In genomic region chr9:125238915-125239446, GRCh38 we compare ENCODE assay signal across 9 cellular contexts.
DNase-seq lines count a peak whose midpoint lies in the region; ATAC-seq and TF ChIP-seq lines count a peak whose summit lies in the region.
"Had no signal": no experiment of that assay in that cellular context is flagged by ENCODE, and none has a peak within 500 bp of the region (broad histone marks: within the 10 kb centered on the region; RNA-seq: fewer than 3 reads in every experiment).

No MANE protein-coding gene starts in this region.

- peak overlapping the region; percentile 69 for H3K4me3 ChIP-seq in AG09309 (ENCODE audit: control insufficient read depth, low read depth, low read length)
- H3K4me3 ChIP-seq in KMS-11 (IDR thresholded peaks at IDR 0.05; ENCODE audit: insufficient read depth, low read depth, low read length) = no peak overlapping the region
- H3K4me3 ChIP-seq in cardiac fibroblast (replicated peaks in 1 of 2; ENCODE audit: low read depth in 2 of 2, low read length in 2 of 2) = peak overlapping the region; percentile 92 to 99
- H3K4me3 ChIP-seq in muscle layer of duodenum (ENCODE audit: low read depth in 1 of 2, low read length in 2 of 2) = peak overlapping the region; percentile 92 to 95

- peak overlapping the region; percentile 99; the same call in 1 of the 2 replicates for H3K9ac ChIP-seq in KMS-11

- TF ChIP-seq CTCF in AG09309 (IDR thresholded peaks at IDR 0.05; ENCODE audit: control insufficient read depth, insufficient read depth, low read depth, low read length, missing control alignments) (no peak), KMS-11 (conservative IDR thresholded peaks at IDR 0.05; ENCODE audit: low read depth, low read length) (no peak), cardiac fibroblast (IDR thresholded peaks at IDR 0.05; ENCODE audit: low read depth, low read length) (no peak)

- ATAC-seq in HG03520 (IDR thresholded peaks at IDR 0.05; ENCODE audit: unreplicated experiment) = no peak
- ATAC-seq in GM21528 (IDR thresholded peaks at IDR 0.05; ENCODE audit: low FRiP score, unreplicated experiment) = no peak

- H4K20me1 ChIP-seq in KMS-11 (ENCODE audit: insufficient read depth) = peaks cover 46% of the 10 kb centered on the region

- H3K4me1 ChIP-seq in KMS-11 (ENCODE audit: low read depth, poor library complexity, severe bottlenecking) = peaks cover 39% of the 10 kb centered on the region
- peaks cover 25 to 55% of the 10 kb centered on the region in 2 donors for H3K4me1 ChIP-seq in muscle layer of duodenum (ENCODE audit: control insufficient read depth in 1 of 2, insufficient read depth in 2 of 2, low read length in 2 of 2)

- peaks cover 50% of the 10 kb centered on the region for H3K36me3 ChIP-seq in KMS-11 (ENCODE audit: insufficient read depth)
- peaks cover 35 to 52% of the 10 kb centered on the region in 2 donors for H3K36me3 ChIP-seq in muscle layer of duodenum (ENCODE audit: control insufficient read depth in 1 of 2, insufficient read depth in 2 of 2, low read length in 2 of 2)

- H3K27me3 ChIP-seq in KMS-11 (ENCODE audit: insufficient read depth, low read depth) = no peaks in the 10 kb centered on the region; the same call in 1 of the 2 replicates
- no peaks in the 10 kb centered on the region for H3K27me3 ChIP-seq in muscle layer of duodenum (ENCODE audit: low read depth, low read length)

- DNase-seq in AG09309 (ENCODE audit: low read depth) = no peak
- DNase-seq in cardiac fibroblast (ENCODE audit: low read depth in 2 of 2) = no peak
- no peak for DNase-seq in NCI-H128 (lab: John Stamatoyannopoulos, UW; ENCODE audit: unreplicated experiment)
- DNase-seq in NOMO-1 treated with dmso at 0.1 percent for 144 hours (lab: John Stamatoyannopoulos, UW; ENCODE audit: unreplicated experiment) = no peak
- DNase-seq: anterior cingulate cortex had no signal

- H3K4me2 ChIP-seq in KMS-11 = peak overlapping the region; percentile 90

- peaks cover 64% of the 10 kb centered on the region for H3K79me2 ChIP-seq in KMS-11 (ENCODE audit: insufficient read depth, low read depth)

- H3K9me3 ChIP-seq in muscle layer of duodenum (ENCODE audit: control insufficient read depth in 1 of 2, low read length in 2 of 2) = no peaks in the 10 kb centered on the region

- H2AFZ ChIP-seq in KMS-11 (ENCODE audit: low read depth) = no peak overlapping the region

- H3K27ac ChIP-seq in KMS-11 (no peak overlapping the region; the same call in 1 of the 2 replicates), muscle layer of duodenum (ENCODE audit: low read length) (no peak overlapping the region)
